ENCODE assay signal across 31 cellular contexts in genomic region chr2:128768066-128768465, GRCh38.
"Had no signal": no experiment of that assay in that cellular context is flagged by ENCODE, and none has a peak within 500 bp of the region (broad histone marks: within the 10 kb centered on the region; RNA-seq: fewer than 3 reads in every experiment).

No MANE protein-coding gene starts in this region.

- H3K27ac ChIP-seq: ascending aorta, breast epithelium, epithelial cell of prostate, esophagus squamous epithelium, gastroesophageal sphincter, heart right ventricle, WERI-Rb-1 had no signal

- ATAC-seq: activated CD4-positive, CD25-positive, alpha-beta regulatory T cell treated with anti-CD3 and anti-CD28 coated beads, Interleukin-2, amount 50 U/mL, for 24 hours; activated CD8-positive, alpha-beta T cell treated with anti-CD3 and anti-CD28 coated beads for 36 hours; activated T-cell treated with anti-CD3 and anti-CD28 coated beads, Interleukin-2, amount 50 U/mL, for 4 hours; activated T-helper 17 cell treated with anti-CD3 and anti-CD28 coated beads, Interleukin-2, amount 50 U/mL, for 72 hours; gastroesophageal sphincter; T-helper 17 cell had no signal

- H3K27me3 Mint-ChIP-seq: activated B cell treated with CpG ODN at 0.5 μM for 24 hours, T-helper 17 cell had no signal

- H3K9me3 ChIP-seq: ascending aorta, breast epithelium, esophagus squamous epithelium had no signal

- H3K4me3 Mint-ChIP-seq: activated B cell treated with CpG ODN at 0.5 μM for 24 hours; activated CD8-positive, alpha-beta T cell treated with anti-CD3 and anti-CD28 coated beads for 36 hours; activated naive CD4-positive, alpha-beta T cell treated with anti-CD3 and anti-CD28 coated beads for 36 hours; activated naive CD4-positive, alpha-beta T cell treated with anti-CD3 and anti-CD28 coated beads, Interleukin-2, amount 50 U/mL, for 24 hours; activated naive CD8-positive, alpha-beta T cell treated with anti-CD3 and anti-CD28 coated beads, Interleukin-2, amount 10 ng/mL, durations not matched to agents 7 days and 5 days; activated T-cell treated with anti-CD3 and anti-CD28 coated beads, Interleukin-2, amount 50 U/mL, for 4 hours; activated T-helper 17 cell treated with anti-CD3 and anti-CD28 coated beads, Interleukin-2, amount 50 U/mL, for 72 hours; brain; T-helper 17 cell; T-helper 2 cell treated with Interferon-gamma antibody and Interleukin-4, amounts not matched to agents 5 μg/mL and 100 μg/mL, for 36 hours had no signal

- DNase-seq: activated B cell treated with CpG ODN at 0.5 μM for 24 hours; activated CD4-positive, alpha-beta T cell treated with anti-CD3 and anti-CD28 coated beads for 48 hours; activated CD4-positive, alpha-beta T cell treated with anti-CD3 and anti-CD28 coated beads, Interleukin-2, amount 50 U/mL, for 1 hour; activated CD4-positive, alpha-beta T cell treated with anti-CD3 and anti-CD28 coated beads, Interleukin-2, amount 50 U/mL, for 48 hours; activated CD8-positive, alpha-beta memory T cell treated with anti-CD3 and anti-CD28 coated beads for 24 hours; activated CD8-positive, alpha-beta T cell treated with anti-CD3 and anti-CD28 coated beads for 36 hours; activated effector memory CD4-positive, alpha-beta T cell treated with Interleukin-2 at 50 U/mL for 16 hours; activated gamma-delta T cell treated with Interleukin-2 at 50 U/mL for 16 hours; activated naive CD4-positive, alpha-beta T cell treated with anti-CD3 and anti-CD28 coated beads for 36 hours; activated naive CD8-positive, alpha-beta T cell treated with anti-CD3 and anti-CD28 coated beads, Interleukin-2, amount 10 ng/mL, durations not matched to agents 7 days and 5 days; activated T-cell treated with anti-CD3 and anti-CD28 coated beads, Interleukin-2, amount 50 U/mL, for 4 hours; caudate nucleus; cortex of kidney; dermis blood vessel endothelial cell; effector CD8-positive, alpha-beta T cell; esophagus squamous epithelium; foreskin melanocyte; heart right ventricle; T-helper 1 cell; T-helper 17 cell; T1000; WERI-Rb-1 had no signal

- H3K4me1 Mint-ChIP-seq: activated naive CD4-positive, alpha-beta T cell treated with anti-CD3 and anti-CD28 coated beads, Interleukin-2, amount 50 U/mL, for 24 hours; activated naive CD8-positive, alpha-beta T cell treated with anti-CD3 and anti-CD28 coated beads, Interleukin-2, amount 10 ng/mL, durations not matched to agents 7 days and 5 days; activated T-helper 17 cell treated with anti-CD3 and anti-CD28 coated beads, Interleukin-2, amount 50 U/mL, for 72 hours; T-helper 17 cell had no signal

- H3K36me3 ChIP-seq: ascending aorta, breast epithelium, esophagus squamous epithelium, gastroesophageal sphincter, heart right ventricle, WERI-Rb-1 had no signal

- H3K27ac Mint-ChIP-seq: activated B cell treated with CpG ODN at 0.5 μM for 24 hours; activated CD8-positive, alpha-beta T cell treated with anti-CD3 and anti-CD28 coated beads for 36 hours; activated naive CD4-positive, alpha-beta T cell treated with anti-CD3 and anti-CD28 coated beads for 36 hours; activated naive CD4-positive, alpha-beta T cell treated with anti-CD3 and anti-CD28 coated beads, Interleukin-2, amount 50 U/mL, for 24 hours; activated naive CD8-positive, alpha-beta T cell treated with anti-CD3 and anti-CD28 coated beads, Interleukin-2, amount 10 ng/mL, durations not matched to agents 7 days and 5 days; activated T-helper 17 cell treated with anti-CD3 and anti-CD28 coated beads, Interleukin-2, amount 50 U/mL, for 72 hours; brain; T-helper 17 cell; T-helper 2 cell treated with Interferon-gamma antibody and Interleukin-4, amounts not matched to agents 5 μg/mL and 100 μg/mL, for 36 hours had no signal

- H3K4me3 ChIP-seq: ascending aorta, breast epithelium, esophagus squamous epithelium, gastroesophageal sphincter, heart right ventricle had no signal

- H3K36me3 Mint-ChIP-seq: activated naive CD4-positive, alpha-beta T cell treated with anti-CD3 and anti-CD28 coated beads, Interleukin-2, amount 50 U/mL, for 24 hours; activated naive CD8-positive, alpha-beta T cell treated with anti-CD3 and anti-CD28 coated beads, Interleukin-2, amount 10 ng/mL, durations not matched to agents 7 days and 5 days had no signal

- H3K4me1 ChIP-seq: ascending aorta, breast epithelium, esophagus squamous epithelium, gastroesophageal sphincter had no signal

- H3K27me3 ChIP-seq: ascending aorta, breast epithelium, gastroesophageal sphincter, heart right ventricle had no signal
